ENCODE assay signal across 9 cellular contexts in genomic region chr17:66441012-66441703, GRCh38.
DNase-seq lines count a peak whose midpoint lies in the region; ATAC-seq and TF ChIP-seq lines count a peak whose summit lies in the region.
"Had no signal": no experiment of that assay in that cellular context is flagged by ENCODE, and none has a peak within 500 bp of the region (broad histone marks: within the 10 kb centered on the region; RNA-seq: fewer than 3 reads in every experiment).

No MANE protein-coding gene starts in this region.

- H3K27me3 ChIP-seq in prostate gland (replicated peaks; ENCODE audit: insufficient read depth) = no peaks in the 10 kb centered on the region

- no peak overlapping the region for H3K4me3 Mint-ChIP-seq in activated T-helper 2 cell treated with anti-CD3 and anti-CD28 coated beads, Interferon-gamma antibody, Interleukin-2, Interleukin-4, amounts not matched to agents 10 μg/mL and 5 μg/mL and 100 μg/mL, durations not matched to agents 14 hours and 24 hours and 36 hours (ENCODE audit: low read depth)

- no peak for TF ChIP-seq POLR2A in prostate gland (IDR thresholded peaks at IDR 0.05)

- H3K9me3 Mint-ChIP-seq in activated T-helper 2 cell treated with anti-CD3 and anti-CD28 coated beads, Interferon-gamma antibody, Interleukin-2, Interleukin-4, amounts not matched to agents 10 μg/mL and 5 μg/mL and 100 μg/mL, durations not matched to agents 14 hours and 24 hours and 36 hours = peaks cover 4% of the 10 kb centered on the region

- DNase-seq in DMS53 (lab: John Stamatoyannopoulos, UW) (peak; percentile 69), prostate gland (ENCODE audit: low spot score) (no peak), activated gamma-delta T cell (lab: John Stamatoyannopoulos, UW) (no peak), SHP77 (lab: John Stamatoyannopoulos, UW) (no peak)
- DNase-seq in activated T-helper 2 cell treated with anti-CD3 and anti-CD28 coated beads, Interferon-gamma antibody, Interleukin-2, Interleukin-4, amounts not matched to agents 10 μg/mL and 5 μg/mL and 100 μg/mL, durations not matched to agents 14 hours and 24 hours and 36 hours (ENCODE audit: low spot score) = no peak
- DNase-seq: activated CD4-positive, alpha-beta T cell treated with anti-CD3 and anti-CD28 coated beads, Interleukin-2, amount 50 U/mL, for 48 hours had no signal

- H3K4me3 ChIP-seq in prostate gland = no peak overlapping the region

- peak overlapping the region; percentile 4 for H3K27ac Mint-ChIP-seq in activated T-helper 2 cell treated with anti-CD3 and anti-CD28 coated beads, Interferon-gamma antibody, Interleukin-2, Interleukin-4, amounts not matched to agents 10 μg/mL and 5 μg/mL and 100 μg/mL, durations not matched to agents 14 hours and 24 hours and 36 hours

- no peaks in the 10 kb centered on the region for H3K4me1 ChIP-seq in prostate gland (replicated peaks)

- peaks cover 61% of the 10 kb centered on the region for H3K36me3 Mint-ChIP-seq in activated T-helper 2 cell treated with anti-CD3 and anti-CD28 coated beads, Interferon-gamma antibody, Interleukin-2, Interleukin-4, amounts not matched to agents 10 μg/mL and 5 μg/mL and 100 μg/mL, durations not matched to agents 14 hours and 24 hours and 36 hours (ENCODE audit: low read depth)

- H3K27me3 Mint-ChIP-seq in activated T-helper 2 cell treated with anti-CD3 and anti-CD28 coated beads, Interferon-gamma antibody, Interleukin-2, Interleukin-4, amounts not matched to agents 10 μg/mL and 5 μg/mL and 100 μg/mL, durations not matched to agents 14 hours and 24 hours and 36 hours (ENCODE audit: low read depth) = no peaks in the 10 kb centered on the region

- ATAC-seq in GM19397 (IDR thresholded peaks at IDR 0.05; ENCODE audit: unreplicated experiment) = peak; percentile 80
- peak; percentile 84 for ATAC-seq in HG03342 (IDR thresholded peaks at IDR 0.05; ENCODE audit: unreplicated experiment)
- ATAC-seq in activated CD4-positive, CD25-positive, alpha-beta regulatory T cell treated with anti-CD3 and anti-CD28 coated beads, Interleukin-2, amount 50 U/mL, for 24 hours = no peak

- TF ChIP-seq CTCF in prostate gland (IDR thresholded peaks at IDR 0.05) = no peak

- H3K9me3 ChIP-seq in prostate gland = no peaks in the 10 kb centered on the region

- H3K36me3 ChIP-seq in prostate gland = no peaks in the 10 kb centered on the region

- 46% methylated on average over 17 of the region's 17 CpGs for WGBS in prostate gland

- peaks cover 31% of the 10 kb centered on the region for H3K4me1 Mint-ChIP-seq in activated T-helper 2 cell treated with anti-CD3 and anti-CD28 coated beads, Interferon-gamma antibody, Interleukin-2, Interleukin-4, amounts not matched to agents 10 μg/mL and 5 μg/mL and 100 μg/mL, durations not matched to agents 14 hours and 24 hours and 36 hours (ENCODE audit: low read depth)

- H3K27ac ChIP-seq in prostate gland = no peak overlapping the region

- intact Hi-C loops in activated T-helper 2 cell treated with anti-CD3 and anti-CD28 coated beads, Interferon-gamma antibody, Interleukin-2, Interleukin-4, amounts not matched to agents 10 μg/mL and 5 μg/mL and 100 μg/mL, durations not matched to agents 14 hours and 24 hours and 36 hours (cut with micrococcal nuclease) = no loop called here
- intact Hi-C loops in prostate gland (cut with DNase I) = no loop called here

Comparison
In these comparisons a context has a peak if more than half of its experiments do, and no peak if none do; other contexts are left out.
1. ATAC-seq: peak in GM19397 (single experiment) and HG03342 (single experiment); none in activated CD4-positive, CD25-positive, alpha-beta regulatory T cell treated with anti-CD3 and anti-CD28 coated beads, Interleukin-2, amount 50 U/mL, for 24 hours (0 of 2).